Comparison of ENCODE assay signal across 11 cellular contexts in genomic region chr2:69781321-69782248, GRCh38.
DNase-seq lines count a peak whose midpoint lies in the region; ATAC-seq and TF ChIP-seq lines count a peak whose summit lies in the region.
"Had no signal": no experiment of that assay in that cellular context is flagged by ENCODE, and none has a peak within 500 bp of the region (broad histone marks: within the 10 kb centered on the region; RNA-seq: fewer than 3 reads in every experiment).

No MANE protein-coding gene starts in this region.

- H3K4me3 ChIP-seq in iPS-20b (ENCODE audit: low read length), result no peak overlapping the region
- H3K4me3 ChIP-seq: thoracic aorta had no signal

- TF ChIP-seq CTCF in GM10266 (IDR thresholded peaks at IDR 0.05; ENCODE audit: control insufficient read depth, insufficient read depth, low read depth, missing control alignments), result no peak

- H3K27ac ChIP-seq in iPS-20b (ENCODE audit: low read length), result no peak overlapping the region
- H3K27ac ChIP-seq: thoracic aorta had no signal

- H3K36me3 ChIP-seq in iPS-20b (ENCODE audit: insufficient read depth, low read depth, low read length), result no peaks in the 10 kb centered on the region

- H3K9me3 ChIP-seq in iPS-20b (ENCODE audit: insufficient read depth, low read depth, low read length), result no peaks in the 10 kb centered on the region
- H3K9me3 ChIP-seq: thoracic aorta had no signal

- DNase-seq in COLO668 (lab: John Stamatoyannopoulos, UW; ENCODE audit: unreplicated experiment) (peak; percentile 56), NCI-H526 (lab: John Stamatoyannopoulos, UW) (peak; percentile 95 to 96), GM10266 (ENCODE audit: extremely low spot score) (no peak)
- DNase-seq in stimulated activated CD4-positive, alpha-beta T cell treated with anti-CD3 and anti-CD28 coated beads, Interleukin-1b, Interleukin-23, amount 100 ng/mL, for 48 hours, result no peak
- no peak for DNase-seq in stimulated activated CD4-positive, alpha-beta T cell treated with anti-CD3 and anti-CD28 coated beads, Interleukin-12 subunit alpha, Interleukin-12 subunit beta, amount 100 ng/mL, for 4 hours
- DNase-seq: DMS79 treated with DMSO at 0.1 percent for 48 hours, T-helper 2 cell had no signal

- no peaks in the 10 kb centered on the region for H3K27me3 ChIP-seq in iPS-20b (ENCODE audit: insufficient read depth, low read length)

- peaks cover 25% of the 10 kb centered on the region for H3K4me1 ChIP-seq in iPS-20b (ENCODE audit: insufficient read depth, low read length)

- peak overlapping the region; percentile 2; the same call in 1 of the 2 replicates for H3K9ac ChIP-seq in iPS-20b (ENCODE audit: low read depth, low read length)

- ATAC-seq in HG02642 (IDR thresholded peaks at IDR 0.05; ENCODE audit: poor library complexity, unreplicated experiment) (peak; percentile 61), GM18870 (IDR thresholded peaks at IDR 0.05; ENCODE audit: unreplicated experiment) (no peak)

Comparison
In these comparisons a context has a peak if more than half of its experiments do, and no peak if none do; other contexts are left out.
1. DNase-seq: peak in COLO668 (single experiment) and NCI-H526 (2 of 2); none in stimulated activated CD4-positive, alpha-beta T cell treated with anti-CD3 and anti-CD28 coated beads, Interleukin-1b, Interleukin-23, amount 100 ng/mL, for 48 hours (single experiment), GM10266 (single experiment) and stimulated activated CD4-positive, alpha-beta T cell treated with anti-CD3 and anti-CD28 coated beads, Interleukin-12 subunit alpha, Interleukin-12 subunit beta, amount 100 ng/mL, for 4 hours (single experiment).